Comparison of ENCODE assay signal across 8 cellular contexts in genomic region chr12:45415393-45415817, GRCh38.
DNase-seq lines count a peak whose midpoint lies in the region; ATAC-seq, FAIRE-seq and TF ChIP-seq lines count a peak whose summit lies in the region.

No MANE protein-coding gene starts in this region.

- H3K9me3 ChIP-seq in HepG2 (ENCODE audit: low read length): no peaks in the 10 kb centered on the region

- no peaks in the 10 kb centered on the region for H3K79me2 ChIP-seq in HepG2 (ENCODE audit: insufficient read depth, low read length)

- no peaks in the 10 kb centered on the region for H3K27me3 Mint-ChIP-seq in activated T-cell treated with anti-CD3 and anti-CD28 coated beads, Interleukin-2, amount 50 U/mL, for 72 hours (ENCODE audit: low read depth)

- no peak overlapping the region for H3K4me2 ChIP-seq in HepG2 (ENCODE audit: low read depth, low read length)

- H3K4me1 Mint-ChIP-seq in activated T-cell treated with anti-CD3 and anti-CD28 coated beads, Interleukin-2, amount 50 U/mL, for 72 hours (ENCODE audit: low read depth): peaks cover 7% of the 10 kb centered on the region

- peak; percentile 93 for ATAC-seq in GM21526 (IDR thresholded peaks at IDR 0.05; ENCODE audit: low FRiP score, unreplicated experiment)
- ATAC-seq in activated T-cell treated with anti-CD3 and anti-CD28 coated beads, Interleukin-2, amount 50 U/mL, for 72 hours (replicated peaks in 1 of 2): peak; percentile 99 to 100
- no peak for ATAC-seq in HepG2

- in situ Hi-C loops in HepG2 (cut with HindIII; ENCODE audit: extremely low pct_ligation_motif_present, low pct_unique_long_range_greater_than_20kb): no loop called here

- no peak overlapping the region for H3K9ac ChIP-seq in HepG2 (ENCODE audit: insufficient read depth, low read depth, low read length)

- TF ChIP-seq POLR2A in HepG2 (IDR thresholded peaks at IDR 0.05; ENCODE audit: insufficient read depth in 1 of 2, low read depth in 2 of 2, low read length in 2 of 2): no peak

- no peak overlapping the region for H3K4me3 Mint-ChIP-seq in activated T-cell treated with anti-CD3 and anti-CD28 coated beads, Interleukin-2, amount 50 U/mL, for 72 hours

- no peaks in the 10 kb centered on the region for H3K4me1 ChIP-seq in HepG2 (ENCODE audit: insufficient read depth, low read length)

- H3K27me3 ChIP-seq in HepG2 (ENCODE audit: control insufficient read depth in 1 of 2, insufficient read depth in 2 of 2, low read length in 2 of 2): no peaks in the 10 kb centered on the region

- H3K27ac ChIP-seq in HepG2 (ENCODE audit: extremely low read length, insufficient read depth, low read length): no peak overlapping the region

- no peak for FAIRE-seq in HepG2 (lab: Jason Lieb, UNC)

- H3K27ac Mint-ChIP-seq in activated T-cell treated with anti-CD3 and anti-CD28 coated beads, Interleukin-2, amount 50 U/mL, for 72 hours: peak overlapping the region; percentile 80

- no peak for TF ChIP-seq CTCF in HepG2 (CRISPR knock-in tag; IDR thresholded peaks at IDR 0.05)

- POLR2A ChIA-PET in HepG2 (lab: Yijun Ruan, JAX): no interaction called here

- BruUV-seq in HepG2 (replicated peaks; lab: Mats Ljungman, UMichigan): no TSS peak

- H4K20me1 ChIP-seq in HepG2 (ENCODE audit: insufficient read depth, low read length): no peaks in the 10 kb centered on the region

- no peak overlapping the region for H2AFZ ChIP-seq in HepG2 (ENCODE audit: low read length)

- 97% methylated on average over 4 of the region's 4 CpGs for WGBS in HepG2 (ENCODE audit: low lambda C conversion rate)

- H3K36me3 Mint-ChIP-seq in activated T-cell treated with anti-CD3 and anti-CD28 coated beads, Interleukin-2, amount 50 U/mL, for 72 hours (ENCODE audit: insufficient read depth in 2 of 2): peaks cover 2 to 4% of the 10 kb centered on the region in 2 donors

- H3K36me3 ChIP-seq in HepG2 (replicated peaks in 1 of 2; ENCODE audit: control insufficient read depth in 1 of 2, insufficient read depth in 2 of 2, low read length in 2 of 2): peaks cover 18 to 46% of the 10 kb centered on the region in 2 experiments

- intact Hi-C loops in HepG2 (cut with micrococcal nuclease; ENCODE audit: unreplicated experiment): no loop called here

- no peaks in the 10 kb centered on the region for H3K9me3 Mint-ChIP-seq in activated T-cell treated with anti-CD3 and anti-CD28 coated beads, Interleukin-2, amount 50 U/mL, for 72 hours

- CTCF ChIA-PET in HepG2 (lab: Yijun Ruan, JAX; ENCODE audit: low intra/inter-chr PET ratio, low total read pairs): no interaction called here

- no peak for TF ChIP-seq RAD21 in HepG2 (CRISPR knock-in tag; IDR thresholded peaks at IDR 0.05)

- TF ChIP-seq EP300 in HepG2 (IDR thresholded peaks at IDR 0.05; ENCODE audit: low read depth in 2 of 2, low read length in 2 of 2) (no peak), HepG2 (CRISPR knock-in tag; IDR thresholded peaks at IDR 0.05; ENCODE audit: borderline replicate concordance) (no peak)

- no peak overlapping the region for H3K4me3 ChIP-seq in HepG2 (replicated peaks in 1 of 3; ENCODE audit: insufficient read depth in 1 of 3, low read depth in 2 of 3, low read length in 3 of 3)

- DNase-seq in GM04503 (ENCODE audit: low read depth) (peak; percentile 99), HK-2 (ENCODE audit: unreplicated experiment) (peak; percentile 81), HepG2 (ENCODE audit: low spot score) (peak; percentile 2), superior temporal gyrus (ENCODE audit: extremely low spot score) (no peak), SK-N-DZ (ENCODE audit: low spot score) (no peak), GDM1 (lab: John Stamatoyannopoulos, UW) (no peak)
- peak; percentile 55 to 61 for DNase-seq in activated T-cell treated with anti-CD3 and anti-CD28 coated beads, Interleukin-2, amount 50 U/mL, for 72 hours

TF ChIP-seq in HepG2, 621 proteins besides CTCF, POLR2A, EP300 and RAD21:
- TF ChIP-seq WIZ (CRISPR knock-in tag; IDR thresholded peaks at IDR 0.05): no peak
- no peak for TF ChIP-seq ZNF180 (CRISPR knock-in tag; IDR thresholded peaks at IDR 0.05; ENCODE audit: borderline replicate concordance, low read depth)
- no peak for TF ChIP-seq MAFF (IDR thresholded peaks at IDR 0.05; ENCODE audit: low read depth, low read length)
- no peak for TF ChIP-seq ZNF788 (CRISPR knock-in tag; IDR thresholded peaks at IDR 0.05; ENCODE audit: borderline replicate concordance)
- no peak for TF ChIP-seq ZBTB2 (CRISPR knock-in tag; IDR thresholded peaks at IDR 0.05; ENCODE audit: low read depth)
- no peak for TF ChIP-seq ZBTB46 (CRISPR knock-in tag; IDR thresholded peaks at IDR 0.05; ENCODE audit: borderline replicate concordance)
- TF ChIP-seq ZNF253 (CRISPR knock-in tag; IDR thresholded peaks at IDR 0.05; ENCODE audit: borderline replicate concordance): no peak
- no peak for TF ChIP-seq ZNF878 (CRISPR knock-in tag; IDR thresholded peaks at IDR 0.05)
- TF ChIP-seq BHLHE40 (IDR thresholded peaks at IDR 0.05; ENCODE audit: low read length): no peak
- no peak for TF ChIP-seq GTF2F1 (IDR thresholded peaks at IDR 0.05; ENCODE audit: low read length)
- no peak for TF ChIP-seq CREB3 (CRISPR knock-in tag; IDR thresholded peaks at IDR 0.05)
- TF ChIP-seq ZSCAN22 (CRISPR knock-in tag; IDR thresholded peaks at IDR 0.05): no peak
- TF ChIP-seq PRDM10 (CRISPR knock-in tag; IDR thresholded peaks at IDR 0.05; ENCODE audit: low read depth): no peak
- TF ChIP-seq FOSL1 (CRISPR knock-in tag; IDR thresholded peaks at IDR 0.05; ENCODE audit: borderline replicate concordance): no peak

Comparison
In these comparisons a context has a peak if more than half of its experiments do, and no peak if none do; other contexts are left out.
1. DNase-seq: peak in GM04503 (single experiment), HK-2 (single experiment), activated T-cell treated with anti-CD3 and anti-CD28 coated beads, Interleukin-2, amount 50 U/mL, for 72 hours (2 of 2) and HepG2 (single experiment); none in superior temporal gyrus (single experiment), SK-N-DZ (single experiment) and GDM1 (single experiment).